In the genomic region with DNA sequence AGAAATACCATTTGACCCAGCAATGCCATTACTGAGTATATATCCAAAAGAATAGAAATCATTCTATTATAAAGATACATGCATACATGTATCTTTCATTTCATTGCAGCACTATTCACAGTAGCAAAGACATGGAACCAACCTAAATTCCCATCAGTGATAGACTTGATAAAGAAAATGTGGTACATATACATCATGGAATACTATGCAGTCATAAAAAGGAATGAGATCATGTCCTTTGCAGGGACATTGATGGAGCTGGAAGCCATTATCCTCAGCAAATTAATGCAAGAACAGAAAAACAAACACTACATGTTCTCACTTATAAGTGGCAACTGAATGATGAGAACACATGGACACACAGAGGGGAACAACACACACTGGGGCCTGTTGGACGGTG, we compare ENCODE assay signal across 6 cellular contexts. TPM values are rescaled to one million over a fixed set of nuclear protein-coding genes. Genes with fewer than 3 reads are reported as not detected.
DNase-seq lines count a peak whose midpoint lies in the region; TF ChIP-seq lines count a peak whose summit lies in the region.
"Not testable (repeated sequence)": the region's sequence is repeated elsewhere in the genome, so short reads cannot be mapped to it uniquely, and the experiment has no call there.

No MANE protein-coding gene starts in this region.

- POLR2A ChIA-PET in HEK293 (lab: Yijun Ruan, JAX), result interaction anchor here (0.9 to 1.1 kb wide), 2 partner anchors 22 to 101 kb away, joined by 3 to 4 read pairs; a partner anchor contains a TSS

- H3K36me3 ChIP-seq in HEK293 (ENCODE audit: control insufficient read depth in 2 of 2, insufficient read depth in 1 of 2, low read length in 2 of 2); breast epithelium; prostate gland; thyroid gland; uterus: not testable (repeated sequence)

- not testable (repeated sequence) for H3K4me1 ChIP-seq in HEK293 (ENCODE audit: control insufficient read depth, insufficient read depth, low read length); breast epithelium; prostate gland (replicated peaks); uterus
- peaks cover 8 to 28% of the 10 kb centered on the region in 2 donors for H3K4me1 ChIP-seq in thyroid gland

- TF ChIP-seq POLR2A in breast epithelium (IDR thresholded peaks at IDR 0.05); prostate gland (IDR thresholded peaks at IDR 0.05); thyroid gland (IDR thresholded peaks at IDR 0.05); uterus (IDR thresholded peaks at IDR 0.05): not testable (repeated sequence)

- DNase-seq in breast epithelium (ENCODE audit: low spot score in 2 of 2); prostate gland (ENCODE audit: low spot score); thyroid gland; uterus: not testable (repeated sequence)

- CTCF ChIA-PET in HEK293 (lab: Yijun Ruan, JAX), result interaction anchor here (0.7 to 4.9 kb wide), 16 partner anchors 7 to 207 kb away, joined by 3 to 100 read pairs (median 8); a partner anchor contains a TSS

- H3K9me3 ChIP-seq in HEK293 (ENCODE audit: control insufficient read depth, insufficient read depth, low read depth, low read length); breast epithelium; prostate gland; thyroid gland; uterus: not testable (repeated sequence)

- not testable (repeated sequence) for H3K27me3 ChIP-seq in breast epithelium; prostate gland (replicated peaks; ENCODE audit: insufficient read depth); thyroid gland; uterus

- WGBS in prostate gland, result 82% methylated on average over 1 of the region's 1 CpG
- 84 to 93% methylated on average over 1 of the region's 1 CpG for WGBS in thyroid gland, 2 donors

- H3K27ac ChIP-seq in HEK293 (ENCODE audit: extremely low read depth, low read depth, low read length), result not testable (repeated sequence)
- H3K27ac ChIP-seq in VCaP, result peak overlapping the region; percentile 88
- peak overlapping the region; percentile 92 to 94 for H3K27ac ChIP-seq in breast epithelium
- peak overlapping the region; percentile 82 to 83 for H3K27ac ChIP-seq in prostate gland
- H3K27ac ChIP-seq in thyroid gland, result peak overlapping the region; percentile 84 to 93 (median 91)
- H3K27ac ChIP-seq in uterus, result peak overlapping the region; percentile 78 to 84

- intact Hi-C loops in breast epithelium (cut with DNase I; ENCODE audit: low total_unique reads); prostate gland (cut with DNase I); thyroid gland (cut with DNase I); uterus (cut with DNase I; ENCODE audit: low total_unique reads): not testable (repeated sequence)

- H3K4me3 ChIP-seq in HEK293 (ENCODE audit: low read depth, low read length); breast epithelium; prostate gland; thyroid gland (replicated peaks in 1 of 3); uterus: not testable (repeated sequence)

- not testable (repeated sequence) for TF ChIP-seq CTCF in HEK293 (tag by site-specific recombination; IDR thresholded peaks at IDR 0.05); VCaP (conservative IDR thresholded peaks at IDR 0.05); breast epithelium (IDR thresholded peaks at IDR 0.05); prostate gland (IDR thresholded peaks at IDR 0.05); thyroid gland (IDR thresholded peaks at IDR 0.05); uterus (IDR thresholded peaks at IDR 0.05)

TF ChIP-seq in HEK293, 187 proteins besides CTCF, POLR2A, EP300 and RAD21:
- peak; percentile 78 for TF ChIP-seq ZNF146 (tag by site-specific recombination; IDR thresholded peaks at IDR 0.05)

RNA-seq across cellular contexts. Expression of a gene that starts 21.9 kb away (rescaled TPM):
- total RNA-seq in breast epithelium, result 100 to 1,000 TPM in 1 of 3 donors, 10 to 100 TPM in 2; 43.3 to 109 (median 72.5) TPM
- total RNA-seq in prostate gland, result 100 to 1,000 TPM in 1 of 2 donors, 10 to 100 TPM in 1; 25.6 to 124 TPM
- total RNA-seq in thyroid gland, result 10 to 100 TPM; 39.8 to 88.4 (median 48.1) TPM
- total RNA-seq in uterus, result 10 to 100 TPM; 12.7 to 35.1 (median 24.7) TPM

RNA-seq across cellular contexts. Expression of a gene that starts 31.9 kb away (rescaled TPM):
- total RNA-seq in breast epithelium, result 10 to 100 TPM; 15.4 to 49.6 (median 40.6) TPM
- 10 to 100 TPM; 38.5 to 58.4 TPM for total RNA-seq in prostate gland
- 10 to 100 TPM; 33.6 to 54.7 (median 46.1) TPM for total RNA-seq in thyroid gland
- total RNA-seq in uterus, result 10 to 100 TPM in 3 of 4 donors, 1 to 10 TPM in 1; 9.2 to 38.8 (median 25.1) TPM
